ENCODE assay signal across 17 cellular contexts in the genomic region with DNA sequence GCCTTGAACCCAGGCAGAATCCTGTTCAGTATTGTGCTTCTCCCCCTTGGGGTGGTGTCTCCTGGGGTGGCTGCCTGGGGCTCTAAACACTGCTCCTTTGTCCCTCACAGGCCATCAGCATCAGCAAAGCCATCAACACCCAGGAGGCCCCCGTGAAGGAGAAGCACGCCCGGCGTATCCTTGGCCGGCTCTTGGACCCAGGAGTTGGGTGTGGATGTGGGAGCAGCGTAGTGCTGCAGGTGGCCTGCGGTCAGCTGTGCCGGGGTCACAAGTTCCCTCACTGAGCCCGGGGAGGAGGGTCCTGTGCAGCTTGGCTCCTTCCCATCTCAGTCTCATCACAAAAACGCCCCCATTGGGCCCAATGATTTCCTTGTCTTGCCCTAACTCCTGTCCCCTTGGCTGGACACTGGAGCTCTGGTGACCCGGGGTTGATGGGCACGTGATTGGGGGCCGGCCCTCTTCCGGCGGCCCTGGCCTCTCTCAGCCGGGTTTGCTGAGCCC. TPM values are rescaled to one million over a fixed set of nuclear protein-coding genes. Genes with fewer than 3 reads are reported as not detected.
DNase-seq lines count a peak whose midpoint lies in the region; ATAC-seq and TF ChIP-seq lines count a peak whose summit lies in the region.
"Had no signal": no experiment of that assay in that cellular context is flagged by ENCODE, and none has a peak within 500 bp of the region (broad histone marks: within the 10 kb centered on the region; RNA-seq: fewer than 3 reads in every experiment).

No MANE protein-coding gene starts in this region.

- no peak overlapping the region for H3K56ac ChIP-seq in IMR-90 (ENCODE audit: extremely low read depth, insufficient read depth, low read length)

- H2BK20ac ChIP-seq in IMR-90 (ENCODE audit: low read depth, low read length): no peak overlapping the region

- no peak for TF ChIP-seq CTCF in IMR-90 (conservative IDR thresholded peaks at IDR 0.05; ENCODE audit: low read depth, low read length)

- no peak overlapping the region for H3K9ac ChIP-seq in IMR-90 (ENCODE audit: low read depth, low read length)

- WGBS in IMR-90 (ENCODE audit: extremely low coverage in 2 of 2, insufficient read length in 1 of 2), 2 experiments: 89% methylated on average over 4 of the region's 16 CpGs; no CpG with 5 or more reads in 1 of the 2 experiments

- DNase-seq in IMR-90 (no peak), medulla oblongata (ENCODE audit: extremely low spot score) (peak; percentile 79)
- DNase-seq in stimulated activated naive B cell treated with anti-CD40 and anti-IgM and Interleukin-4, amounts not matched to agents 10 μg/mL and 1 μg/mL and 100 μg/mL, for 72 hours: no peak
- DNase-seq in activated CD4-positive, CD25-positive, alpha-beta regulatory T cell treated with anti-CD3 and anti-CD28 coated beads, Interleukin-2, amount 50 U/mL, for 72 hours: no peak
- DNase-seq in stimulated activated CD4-positive, alpha-beta T cell treated with anti-CD3 and anti-CD28 coated beads, Interleukin-4, amount 100 ng/mL, for 1 hour: no peak
- no peak for DNase-seq in activated CD4-positive, alpha-beta memory T cell treated with anti-CD3 and anti-CD28 coated beads for 36 hours
- DNase-seq: BE2C; CD4-positive, alpha-beta memory T cell; KBM-7; MV-4-11; NCI-H1417; NCI-H187 treated with DMSO at 0.1 percent for 48 hours; NCI-H2171; NCI-H446 treated with DMSO at 0.1 percent for 48 hours; OCI-M1; SJCRH30 had no signal

- intact Hi-C loops in IMR-90 (cut with micrococcal nuclease): no loop called here
- intact Hi-C loops in activated CD4-positive, alpha-beta memory T cell treated with anti-CD3 and anti-CD28 coated beads for 36 hours (cut with micrococcal nuclease): no loop called here

- no peak overlapping the region for H2AK5ac ChIP-seq in IMR-90 (ENCODE audit: low read depth, low read length)

- CTCF ChIA-PET in IMR-90 (lab: Yijun Ruan, JAX): no interaction called here
- CTCF ChIA-PET in activated CD4-positive, alpha-beta memory T cell treated with anti-CD3 and anti-CD28 coated beads for 36 hours (lab: Charles Lee): interaction anchor here (1.4 to 3.2 kb wide), 2 partner anchors 12 to 54 kb away, joined by 5 to 11 read pairs; no protein-coding TSS in a partner anchor

- H3K27me3 Mint-ChIP-seq in stimulated activated naive B cell treated with anti-CD40 and anti-IgM and Interleukin-4, amounts not matched to agents 10 μg/mL and 1 μg/mL and 100 μg/mL, for 72 hours: no peaks in the 10 kb centered on the region
- no peaks in the 10 kb centered on the region for H3K27me3 Mint-ChIP-seq in activated CD4-positive, alpha-beta memory T cell treated with anti-CD3 and anti-CD28 coated beads for 36 hours
- H3K27me3 Mint-ChIP-seq: CD4-positive, alpha-beta memory T cell had no signal

- no peak overlapping the region for H3K4ac ChIP-seq in IMR-90 (ENCODE audit: low read depth, low read length)

- H3K14ac ChIP-seq in IMR-90 (replicated peaks; ENCODE audit: low read depth, low read length): no peak overlapping the region

- H2BK120ac ChIP-seq in IMR-90 (ENCODE audit: low read depth, low read length): no peak overlapping the region

- no peak for TF ChIP-seq RAD21 in IMR-90 (IDR thresholded peaks at IDR 0.05; ENCODE audit: low read length)

- H3K27ac ChIP-seq in IMR-90 (ENCODE audit: insufficient read depth, low read length) (no peak overlapping the region), cingulate gyrus (ENCODE audit: low read depth, low read length) (peak overlapping the region; percentile 99)
- H3K27ac ChIP-seq: SJCRH30 had no signal

- H3K9me1 ChIP-seq in IMR-90 (ENCODE audit: insufficient read depth, low read length): peaks cover 13% of the 10 kb centered on the region

- POLR2A ChIA-PET in IMR-90 (lab: Charles Lee; ENCODE audit: unreplicated experiment): no interaction called here
- POLR2A ChIA-PET in activated CD4-positive, alpha-beta memory T cell treated with anti-CD3 and anti-CD28 coated beads for 36 hours (lab: Charles Lee): no interaction called here

- H3K9me3 Mint-ChIP-seq in stimulated activated naive B cell treated with anti-CD40 and anti-IgM and Interleukin-4, amounts not matched to agents 10 μg/mL and 1 μg/mL and 100 μg/mL, for 72 hours: no peaks in the 10 kb centered on the region
- no peaks in the 10 kb centered on the region for H3K9me3 Mint-ChIP-seq in activated CD4-positive, alpha-beta memory T cell treated with anti-CD3 and anti-CD28 coated beads for 36 hours
- H3K9me3 Mint-ChIP-seq: CD4-positive, alpha-beta memory T cell had no signal

- no peak overlapping the region for H3K4me3 ChIP-seq in IMR-90 (ENCODE audit: insufficient read depth, low read depth, low read length)
- H3K4me3 ChIP-seq: SJCRH30 had no signal

- H3K79me1 ChIP-seq in IMR-90 (ENCODE audit: low read depth in 1 of 2, low read length in 2 of 2): peaks cover 0 to 7% of the 10 kb centered on the region in 2 experiments

- peak overlapping the region; percentile 31 for H3K27ac Mint-ChIP-seq in stimulated activated naive B cell treated with anti-CD40 and anti-IgM and Interleukin-4, amounts not matched to agents 10 μg/mL and 1 μg/mL and 100 μg/mL, for 72 hours
- no peak overlapping the region for H3K27ac Mint-ChIP-seq in activated CD4-positive, alpha-beta memory T cell treated with anti-CD3 and anti-CD28 coated beads for 36 hours

- H3K36me3 Mint-ChIP-seq in stimulated activated naive B cell treated with anti-CD40 and anti-IgM and Interleukin-4, amounts not matched to agents 10 μg/mL and 1 μg/mL and 100 μg/mL, for 72 hours: peaks cover 23 to 24% of the 10 kb centered on the region in 2 donors
- H3K36me3 Mint-ChIP-seq in activated CD4-positive, alpha-beta memory T cell treated with anti-CD3 and anti-CD28 coated beads for 36 hours: no peaks in the 10 kb centered on the region

- no peak overlapping the region for H2BK15ac ChIP-seq in IMR-90 (ENCODE audit: low read depth, low read length)

- H3K27me3 ChIP-seq in IMR-90 (ENCODE audit: control insufficient read depth, insufficient read depth, low read length): no peaks in the 10 kb centered on the region
- H3K27me3 ChIP-seq: BE2C, SJCRH30 had no signal

- BruUV-seq in IMR-90 (replicated peaks; lab: Mats Ljungman, UMichigan): no TSS peak

- no peak overlapping the region for H4K5ac ChIP-seq in IMR-90 (ENCODE audit: low read depth, low read length)

- no peak overlapping the region for H4K91ac ChIP-seq in IMR-90 (ENCODE audit: insufficient read depth, low read depth, low read length)

- H3K4me2 ChIP-seq in IMR-90 (ENCODE audit: low read depth, low read length): no peak overlapping the region

- no peak for ATAC-seq in IMR-90 (ENCODE audit: low read depth)
- ATAC-seq in stimulated activated naive B cell treated with anti-CD40 and anti-IgM and Interleukin-4, amounts not matched to agents 10 μg/mL and 1 μg/mL and 100 μg/mL, for 72 hours (replicated peaks): no peak

- H3K23ac ChIP-seq in IMR-90 (ENCODE audit: low read depth, low read length): no peak overlapping the region

- no peaks in the 10 kb centered on the region for H3K36me3 ChIP-seq in IMR-90 (ENCODE audit: control insufficient read depth, insufficient read depth, low read length)
- H3K36me3 ChIP-seq: BE2C, SJCRH30 had no signal

- peak overlapping the region; percentile 55 for H2AK9ac ChIP-seq in IMR-90 (replicated peaks; ENCODE audit: low read depth, low read length, poor library complexity)

- no peaks in the 10 kb centered on the region for H3K9me3 ChIP-seq in IMR-90 (ENCODE audit: control insufficient read depth, insufficient read depth, low read length)
- H3K9me3 ChIP-seq: BE2C, SJCRH30 had no signal

- dilution Hi-C loops in IMR-90 (cut with HindIII; ENCODE audit: low sequenced_read_pairs, unreplicated experiment): no loop called here

- no peak overlapping the region for H3K18ac ChIP-seq in IMR-90 (ENCODE audit: low read depth, low read length)

- TF ChIP-seq POLR2A in IMR-90 (IDR thresholded peaks at IDR 0.05; ENCODE audit: low read depth, low read length): no peak

- in situ Hi-C loops in IMR-90 (cut with MboI; ENCODE audit: low sequenced_read_pairs): no loop called here

- H3K4me1 Mint-ChIP-seq in stimulated activated naive B cell treated with anti-CD40 and anti-IgM and Interleukin-4, amounts not matched to agents 10 μg/mL and 1 μg/mL and 100 μg/mL, for 72 hours: peaks cover 18 to 33% of the 10 kb centered on the region in 2 donors
- H3K4me1 Mint-ChIP-seq in activated CD4-positive, alpha-beta memory T cell treated with anti-CD3 and anti-CD28 coated beads for 36 hours (ENCODE audit: low read depth): no peaks in the 10 kb centered on the region

- no peak overlapping the region for H4K8ac ChIP-seq in IMR-90 (ENCODE audit: low read depth in 2 of 2, low read length in 2 of 2)

- H2BK5ac ChIP-seq in IMR-90 (ENCODE audit: low read depth, low read length, poor library complexity, severe bottlenecking): no peak overlapping the region

- no peaks in the 10 kb centered on the region for H4K20me1 ChIP-seq in IMR-90 (ENCODE audit: insufficient read depth, low read length)

- H2AFZ ChIP-seq in IMR-90 (replicated peaks; ENCODE audit: low read length, poor library complexity): peak overlapping the region; percentile 21

- peaks cover 13% of the 10 kb centered on the region for H3K4me1 ChIP-seq in IMR-90 (ENCODE audit: control insufficient read depth, insufficient read depth, low read length)
- H3K4me1 ChIP-seq: SJCRH30 had no signal

- no peak overlapping the region for H3K4me3 Mint-ChIP-seq in stimulated activated naive B cell treated with anti-CD40 and anti-IgM and Interleukin-4, amounts not matched to agents 10 μg/mL and 1 μg/mL and 100 μg/mL, for 72 hours
- H3K4me3 Mint-ChIP-seq in activated CD4-positive, alpha-beta memory T cell treated with anti-CD3 and anti-CD28 coated beads for 36 hours: no peak overlapping the region
- H3K4me3 Mint-ChIP-seq: CD4-positive, alpha-beta memory T cell had no signal

TF ChIP-seq in IMR-90, 13 proteins besides CTCF, POLR2A, EP300 and RAD21 (continues in another document):
- TF ChIP-seq MAFK (IDR thresholded peaks at IDR 0.05; ENCODE audit: low read depth, low read length): no peak
- no peak for TF ChIP-seq MXI1 (IDR thresholded peaks at IDR 0.05; ENCODE audit: borderline replicate concordance, low read depth, low read length)
- TF ChIP-seq RCOR1 (IDR thresholded peaks at IDR 0.05; ENCODE audit: insufficient replicate concordance, low read length): no peak

RNA-seq across cellular contexts. Expression of a gene that starts 12.7 kb away (rescaled TPM):
- total RNA-seq in IMR-90 (2012; rRNA removed): 9.7 and 13.8 TPM in 2 replicates
- polyA plus RNA-seq in IMR-90 (2012; rRNA removed): 18.5 and 20.7 TPM in 2 replicates
- 9.6 and 10.4 TPM in 2 replicates for polyA plus RNA-seq in IMR-90 (2012; cell fraction: cytosol; rRNA removed)
- polyA plus RNA-seq in IMR-90 (2012; cell fraction: nucleus; rRNA removed; ENCODE audit: low replicate concordance): 96.7 and 158 TPM in 2 replicates
- total RNA-seq in activated CD4-positive, alpha-beta memory T cell treated with anti-CD3 and anti-CD28 coated beads for 36 hours: 10 to 100 TPM; 19.3 to 22.2 TPM

RNA-seq across cellular contexts. Expression of a gene that starts 48.0 kb away (rescaled TPM):
- total RNA-seq in IMR-90 (2012; rRNA removed): 8.6 and 13.9 TPM in 2 replicates
- 25.7 and 29.9 TPM in 2 replicates for polyA plus RNA-seq in IMR-90 (2012; rRNA removed)
- 30.2 and 32.2 TPM in 2 replicates for polyA plus RNA-seq in IMR-90 (2012; cell fraction: cytosol; rRNA removed)
- polyA plus RNA-seq in IMR-90 (2012; cell fraction: nucleus; rRNA removed; ENCODE audit: low replicate concordance): 46.1 and 46.4 TPM in 2 replicates
- 10 to 100 TPM in 1 of 2 experiments, 1 to 10 TPM in 1; 10.0 to 10.4 TPM for total RNA-seq in activated CD4-positive, alpha-beta memory T cell treated with anti-CD3 and anti-CD28 coated beads for 36 hours
